24 cellular contexts compared by ENCODE assay signal in genomic region chr4:166458756-166459155, GRCh38.
DNase-seq lines count a peak whose midpoint lies in the region; ATAC-seq, FAIRE-seq and TF ChIP-seq lines count a peak whose summit lies in the region.
"Had no signal": no experiment of that assay in that cellular context is flagged by ENCODE, and none has a peak within 500 bp of the region (broad histone marks: within the 10 kb centered on the region; RNA-seq: fewer than 3 reads in every experiment).

No MANE protein-coding gene starts in this region.

- no peak for ATAC-seq in omental fat pad (ENCODE audit: low FRiP score)
- ATAC-seq: left ventricle myocardium superior; naive thymus-derived CD8-positive, alpha-beta T cell; stimulated activated memory B cell treated with anti-CD40 and anti-IgM and Interleukin-4, amounts not matched to agents 10 μg/mL and 1 μg/mL and 100 μg/mL, for 72 hours had no signal

- peak; percentile 12 for DNase-seq in GM23248
- peak; percentile 64 for DNase-seq in RPMI7951 (ENCODE audit: low read depth)
- DNase-seq in fibroblast of mammary gland (ENCODE audit: low read depth): peak; percentile 59
- DNase-seq in renal cortical epithelial cell (ENCODE audit: low read depth): peak; percentile 9
- no peak for DNase-seq in omental fat pad (ENCODE audit: low spot score)
- DNase-seq in frontal cortex (ENCODE audit: low spot score in 2 of 2): no peak
- DNase-seq in Peyer's patch: no peak
- DNase-seq: activated CD4-positive, alpha-beta T cell treated with anti-CD3 and anti-CD28 coated beads for 48 hours; activated naive CD4-positive, alpha-beta T cell treated with anti-CD3 and anti-CD28 coated beads for 36 hours; amygdala; central memory CD4-positive, alpha-beta T cell; IMR-90; left ventricle myocardium superior; midbrain; naive thymus-derived CD8-positive, alpha-beta T cell; NCI-H1417; NCI-H446 treated with DMSO at 0.1 percent for 48 hours; RPMI8226; spleen; stimulated activated CD4-positive, alpha-beta T cell treated with anti-CD3 and anti-CD28 coated beads, Interleukin-4, amount 100 ng/mL, for 1 hour had no signal

- H2AFZ ChIP-seq in GM23248: no peak overlapping the region
- H2AFZ ChIP-seq: hepatocyte had no signal

- FAIRE-seq in frontal cortex (lab: Jason Lieb, UNC): no peak

- WGBS in GM23248 (ENCODE audit: low coverage in 1 of 2, low lambda C conversion rate in 2 of 2, missing lambda C conversion rate in 2 of 2), 2 experiments: 45 to 69% methylated on average over 1 of the region's 1 CpG

- no peaks in the 10 kb centered on the region for H3K79me2 ChIP-seq in GM23248 (ENCODE audit: insufficient read depth)
- H3K79me2 ChIP-seq: hepatocyte had no signal

- no peaks in the 10 kb centered on the region for H3K9me2 ChIP-seq in GM23248 (ENCODE audit: insufficient read depth)

- no peak overlapping the region for H3K4me3 ChIP-seq in GM23248
- H3K4me3 ChIP-seq in fibroblast of mammary gland (ENCODE audit: control insufficient read depth, low read depth, low read length): no peak overlapping the region
- H3K4me3 ChIP-seq in Peyer's patch: no peak overlapping the region
- H3K4me3 ChIP-seq: BLaER1 treated with 17β-estradiol and CSF1 and Interleukin-3, amounts not matched to agents 10 nM and 100 nM; HAP-1; hepatocyte; spleen had no signal

- no peaks in the 10 kb centered on the region for H3K9me3 ChIP-seq in GM23248 (ENCODE audit: low read depth)
- H3K9me3 ChIP-seq in Peyer's patch: no peaks in the 10 kb centered on the region

- H4K20me1 ChIP-seq in GM23248 (ENCODE audit: insufficient read depth): no peaks in the 10 kb centered on the region
- H4K20me1 ChIP-seq: BLaER1 treated with 17β-estradiol and CSF1 and Interleukin-3, amounts not matched to agents 10 nM and 100 nM had no signal

- H3K27ac ChIP-seq in GM23248 (no peak overlapping the region), Peyer's patch (no peak overlapping the region)
- H3K27ac ChIP-seq: BLaER1 treated with 17β-estradiol and CSF1 and Interleukin-3, amounts not matched to agents 10 nM and 100 nM; hepatocyte; spleen had no signal

- H3K4me1 ChIP-seq in GM23248 (ENCODE audit: insufficient read depth) (no peaks in the 10 kb centered on the region), Peyer's patch (no peaks in the 10 kb centered on the region)
- H3K4me1 ChIP-seq: BLaER1 treated with 17β-estradiol and CSF1 and Interleukin-3, amounts not matched to agents 10 nM and 100 nM; HAP-1; spleen had no signal

- H3F3A ChIP-seq in GM23248 (ENCODE audit: insufficient read depth): no peaks in the 10 kb centered on the region

- H3K27me3 ChIP-seq in GM23248 (replicated peaks; ENCODE audit: insufficient read depth): no peaks in the 10 kb centered on the region
- no peaks in the 10 kb centered on the region for H3K27me3 ChIP-seq in Peyer's patch
- H3K27me3 ChIP-seq: BLaER1 treated with 17β-estradiol and CSF1 and Interleukin-3, amounts not matched to agents 10 nM and 100 nM; hepatocyte; spleen had no signal

- no peak overlapping the region for H3K4me2 ChIP-seq in GM23248 (ENCODE audit: unreplicated experiment)
- H3K4me2 ChIP-seq: BLaER1 treated with 17β-estradiol and CSF1 and Interleukin-3, amounts not matched to agents 10 nM and 100 nM; hepatocyte had no signal

- no peak for TF ChIP-seq CTCF in fibroblast of mammary gland (conservative IDR thresholded peaks at IDR 0.05; ENCODE audit: control insufficient read depth, insufficient read depth, low read depth, low read length)
- TF ChIP-seq CTCF in omental fat pad (IDR thresholded peaks at IDR 0.05): no peak
- no peak for TF ChIP-seq CTCF in Peyer's patch (IDR thresholded peaks at IDR 0.05)

- no peak for TF ChIP-seq POLR2A in Peyer's patch (IDR thresholded peaks at IDR 0.05)

- H3K36me3 ChIP-seq in GM23248 (ENCODE audit: low read depth) (no peaks in the 10 kb centered on the region), Peyer's patch (no peaks in the 10 kb centered on the region)
- H3K36me3 ChIP-seq: BLaER1 treated with 17β-estradiol and CSF1 and Interleukin-3, amounts not matched to agents 10 nM and 100 nM; HAP-1; spleen had no signal

- no peak overlapping the region for H3K9ac ChIP-seq in GM23248
- H3K9ac ChIP-seq: BLaER1 treated with 17β-estradiol and CSF1 and Interleukin-3, amounts not matched to agents 10 nM and 100 nM had no signal

- in situ Hi-C loops in GM23248 (cut with MboI): no loop called here

Comparison
In these comparisons a context has a peak if more than half of its experiments do, and no peak if none do; other contexts are left out.
1. DNase-seq: peak in GM23248 (single experiment), RPMI7951 (single experiment), fibroblast of mammary gland (single experiment) and renal cortical epithelial cell (single experiment); none in omental fat pad (single experiment), frontal cortex (0 of 2) and Peyer's patch (0 of 3).